In genomic region chr5:68593211-68593701, GRCh38 we compare ENCODE assay signal across 21 cellular contexts.
DNase-seq lines count a peak whose midpoint lies in the region; ATAC-seq and TF ChIP-seq lines count a peak whose summit lies in the region.
"Had no signal": no experiment of that assay in that cellular context is flagged by ENCODE, and none has a peak within 500 bp of the region (broad histone marks: within the 10 kb centered on the region; RNA-seq: fewer than 3 reads in every experiment).

No MANE protein-coding gene starts in this region.

- H3K27me3 ChIP-seq in right cardiac atrium (ENCODE audit: control insufficient read depth, insufficient read depth) (no peaks in the 10 kb centered on the region), RWPE2 (ENCODE audit: insufficient read depth, poor library complexity, severe bottlenecking) (no peaks in the 10 kb centered on the region), kidney epithelial cell (ENCODE audit: control insufficient read depth, insufficient read depth, low read length) (no peaks in the 10 kb centered on the region)
- H3K27me3 ChIP-seq: upper lobe of left lung had no signal

- H3K36me3 ChIP-seq in RWPE2 (ENCODE audit: low read depth): no peaks in the 10 kb centered on the region
- H3K36me3 ChIP-seq in kidney epithelial cell (ENCODE audit: control insufficient read depth, insufficient read depth, low read length): no peaks in the 10 kb centered on the region
- H3K36me3 ChIP-seq: upper lobe of left lung had no signal

- no peak for DNase-seq in left ventricle myocardium superior
- no peak for DNase-seq in right cardiac atrium
- no peak for DNase-seq in RWPE2 (ENCODE audit: low spot score)
- peak; percentile 5 for DNase-seq in kidney epithelial cell (ENCODE audit: low read depth)
- peak; percentile 64 for DNase-seq in ureter (ENCODE audit: low spot score)
- no peak for DNase-seq in activated gamma-delta T cell treated with Interleukin-2 at 50 U/mL for 16 hours
- DNase-seq in NCI-H1092 treated with DMSO at 0.1 percent for 48 hours (lab: John Stamatoyannopoulos, UW): no peak
- DNase-seq: activated CD4-positive, alpha-beta T cell treated with anti-CD3 and anti-CD28 coated beads, Interleukin-2, amount 50 U/mL, for 48 hours; activated naive CD4-positive, alpha-beta T cell treated with Interleukin-2 at 50 U/mL for 16 hours; aorta; CD8-positive, alpha-beta memory T cell; HFFc6; KG1; NCI-H1092; NK-92 treated with Interleukin-12 subunit alpha and Interleukin-12 subunit beta, amount 100 ng/mL, for 24 hours; nucleus accumbens; RPMI8226; stimulated activated CD4-positive, alpha-beta T cell treated with anti-CD3 and anti-CD28 coated beads, Interleukin-1b, Interleukin-23, amount 100 ng/mL, for 48 hours; T-cell; upper lobe of left lung had no signal

- intact Hi-C loops in left ventricle myocardium superior (cut with micrococcal nuclease) (no loop called here), right cardiac atrium (cut with DNase I) (no loop called here)

- H3K27ac ChIP-seq in right cardiac atrium (ENCODE audit: low read length) (no peak overlapping the region), RWPE2 (ENCODE audit: poor library complexity, severe bottlenecking) (no peak overlapping the region)
- H3K27ac ChIP-seq: upper lobe of left lung had no signal

- H3K4me1 ChIP-seq in right cardiac atrium (ENCODE audit: control insufficient read depth, insufficient read depth, low read length) (no peaks in the 10 kb centered on the region), RWPE2 (ENCODE audit: insufficient read depth, poor library complexity, severe bottlenecking) (no peaks in the 10 kb centered on the region)
- H3K4me1 ChIP-seq: upper lobe of left lung had no signal

- H3K4me3 ChIP-seq in right cardiac atrium (ENCODE audit: low read length) (no peak overlapping the region), RWPE2 (ENCODE audit: severe bottlenecking) (no peak overlapping the region), kidney epithelial cell (ENCODE audit: low read depth, low read length) (no peak overlapping the region)
- H3K4me3 ChIP-seq: upper lobe of left lung had no signal

- H3K9me3 ChIP-seq in right cardiac atrium (ENCODE audit: control insufficient read depth, low read length) (no peaks in the 10 kb centered on the region), RWPE2 (ENCODE audit: severe bottlenecking) (no peaks in the 10 kb centered on the region)
- H3K9me3 ChIP-seq: upper lobe of left lung had no signal

- ATAC-seq in left ventricle myocardium superior (peak; percentile 56), right cardiac atrium (no peak), RWPE2 (ENCODE audit: low read depth) (peak; percentile 62; the same call in 2 of the 3 replicates), HG02571 (IDR thresholded peaks at IDR 0.05; ENCODE audit: unreplicated experiment) (no peak)
- ATAC-seq: T-cell had no signal

- TF ChIP-seq CTCF in RWPE2 (IDR thresholded peaks at IDR 0.05; ENCODE audit: poor library complexity, severe bottlenecking) (no peak), kidney epithelial cell (IDR thresholded peaks at IDR 0.05; ENCODE audit: insufficient read depth, low read length, poor library complexity, severe bottlenecking) (no peak)

- 63% methylated on average over 5 of the region's 5 CpGs for WGBS in right cardiac atrium

Comparison
In these comparisons a context has a peak if more than half of its experiments do, and no peak if none do; other contexts are left out.
1. ATAC-seq: peak in left ventricle myocardium superior (single experiment) and RWPE2 (single experiment); none in right cardiac atrium (0 of 2) and HG02571 (single experiment).
2. DNase-seq: peak in kidney epithelial cell (single experiment) and ureter (single experiment); none in left ventricle myocardium superior (single experiment), right cardiac atrium (0 of 3), RWPE2 (single experiment), activated gamma-delta T cell treated with Interleukin-2 at 50 U/mL for 16 hours (single experiment) and NCI-H1092 treated with DMSO at 0.1 percent for 48 hours (single experiment).